9 cellular contexts compared by ENCODE assay signal in genomic region chr11:125166347-125166841, GRCh38. TPM values are rescaled to one million over a fixed set of nuclear protein-coding genes. Genes with fewer than 3 reads are reported as not detected.
A peak's percentile ranks its signal among the peaks of the same experiment; 100 is the strongest.
DNase-seq lines count a peak whose midpoint lies in the region; ATAC-seq, FAIRE-seq and TF ChIP-seq lines count a peak whose summit lies in the region.
"Had no signal": no experiment of that assay in that cellular context is flagged by ENCODE, and none has a peak within 500 bp of the region (broad histone marks: within the 10 kb centered on the region; RNA-seq: fewer than 3 reads in every experiment).

No MANE protein-coding gene starts in this region.

- BruUV-seq in HepG2 (replicated peaks; lab: Mats Ljungman, UMichigan): no TSS peak

- TF ChIP-seq RAD21 in liver (IDR thresholded peaks at IDR 0.05) (no peak), HepG2 (CRISPR knock-in tag; IDR thresholded peaks at IDR 0.05) (no peak)

- in situ Hi-C loops in HepG2 (cut with HindIII; ENCODE audit: extremely low pct_ligation_motif_present, low pct_unique_long_range_greater_than_20kb): loop anchor here (5.0 kb wide), 1 partner anchor 181 kb away; no protein-coding TSS in a partner anchor

- intact Hi-C loops in HepG2 (cut with micrococcal nuclease; ENCODE audit: unreplicated experiment): loop anchor here (10.0 kb wide), 1 partner anchor 58 kb away; no protein-coding TSS in a partner anchor
- intact Hi-C loops in uterus (cut with DNase I; ENCODE audit: low total_unique reads): loop anchor here (5.0 kb wide), 1 partner anchor 181 kb away; no protein-coding TSS in a partner anchor

- TF ChIP-seq EP300 in HepG2 (IDR thresholded peaks at IDR 0.05; ENCODE audit: low read depth in 2 of 2, low read length in 2 of 2) (no peak), HepG2 (CRISPR knock-in tag; IDR thresholded peaks at IDR 0.05; ENCODE audit: borderline replicate concordance) (no peak)

- ATAC-seq in HepG2: no peak
- ATAC-seq in GM18858 (IDR thresholded peaks at IDR 0.05; ENCODE audit: unreplicated experiment): no peak

- H3K4me3 ChIP-seq in liver (ENCODE audit: low read depth in 1 of 3, low read length in 3 of 3) (peak overlapping the region in 2 of 3 donors; percentile 65 to 69), HepG2 (replicated peaks in 1 of 3; ENCODE audit: insufficient read depth in 1 of 3, low read depth in 2 of 3, low read length in 3 of 3) (no peak overlapping the region), endocrine pancreas (ENCODE audit: control insufficient read depth, insufficient read depth, low read length) (peak overlapping the region; percentile 7), muscle layer of duodenum (ENCODE audit: low read depth in 1 of 2, low read length in 2 of 2) (peak overlapping the region; percentile 67 to 88), uterus (peak overlapping the region; percentile 55 to 83)

- FAIRE-seq in HepG2 (lab: Jason Lieb, UNC): no peak

- H4K20me1 ChIP-seq in HepG2 (ENCODE audit: insufficient read depth, low read length): no peaks in the 10 kb centered on the region

- peak overlapping the region; percentile 31 to 43 for H3K27ac ChIP-seq in liver (ENCODE audit: low read depth in 1 of 2, low read length in 2 of 2)
- H3K27ac ChIP-seq in HepG2 (ENCODE audit: extremely low read length, insufficient read depth, low read length): no peak overlapping the region
- H3K27ac ChIP-seq in muscle layer of duodenum (ENCODE audit: low read length): peak overlapping the region; percentile 27
- H3K27ac ChIP-seq in uterus: peak overlapping the region; percentile 79 to 91

- H3K9ac ChIP-seq in liver (ENCODE audit: low read depth in 1 of 2, low read length in 2 of 2): no peak overlapping the region
- no peak overlapping the region for H3K9ac ChIP-seq in HepG2 (ENCODE audit: insufficient read depth, low read depth, low read length)
- peak overlapping the region; percentile 10 for H3K9ac ChIP-seq in endocrine pancreas (ENCODE audit: control insufficient read depth, insufficient read depth, low read length)

- 5% methylated on average over 37 of the region's 37 CpGs for whole genome bisulfite sequencing in liver
- WGBS in HepG2 (ENCODE audit: low lambda C conversion rate): 68% methylated on average over 26 of the region's 37 CpGs

- H3K36me3 ChIP-seq in liver (ENCODE audit: control insufficient read depth in 4 of 4, insufficient read depth in 3 of 4, low read depth in 1 of 4, low read length in 3 of 4) (no peaks in the 10 kb centered on the region), HepG2 (replicated peaks in 1 of 2; ENCODE audit: control insufficient read depth in 1 of 2, insufficient read depth in 2 of 2, low read length in 2 of 2) (no peaks in the 10 kb centered on the region), endocrine pancreas (ENCODE audit: control insufficient read depth, insufficient read depth, low read length) (no peaks in the 10 kb centered on the region), muscle layer of duodenum (ENCODE audit: control insufficient read depth in 1 of 2, insufficient read depth in 2 of 2, low read length in 2 of 2) (no peaks in the 10 kb centered on the region), uterus (no peaks in the 10 kb centered on the region)

- no peak overlapping the region for H2AFZ ChIP-seq in HepG2 (ENCODE audit: low read length)

- no peak for TF ChIP-seq POLR2A in HepG2 (IDR thresholded peaks at IDR 0.05; ENCODE audit: insufficient read depth in 1 of 2, low read depth in 2 of 2, low read length in 2 of 2)
- TF ChIP-seq POLR2A in uterus (IDR thresholded peaks at IDR 0.05): no peak

- TF ChIP-seq CTCF in liver (IDR thresholded peaks at IDR 0.05; ENCODE audit: low read depth, low read length, missing input control) (no peak), HepG2 (CRISPR knock-in tag; IDR thresholded peaks at IDR 0.05) (no peak), uterus (IDR thresholded peaks at IDR 0.05) (no peak)

- DNase-seq in HepG2 (ENCODE audit: low spot score) (no peak), uterus (peak in 1 of 2 donors; percentile 42), inferior parietal cortex (ENCODE audit: extremely low spot score) (no peak), activated gamma-delta T cell treated with Interleukin-2 at 50 U/mL for 16 hours (no peak)
- DNase-seq: DND-41 had no signal

- peaks cover 0 to 3% (median under 1%) of the 10 kb centered on the region in 4 donors for H3K27me3 ChIP-seq in liver (ENCODE audit: control insufficient read depth in 4 of 4, insufficient read depth in 4 of 4, low read length in 3 of 4)
- peaks cover 5 to 80% of the 10 kb centered on the region in 2 experiments; a peak in 4 of 5 replicates for H3K27me3 ChIP-seq in HepG2 (ENCODE audit: control insufficient read depth in 1 of 2, insufficient read depth in 2 of 2, low read length in 2 of 2)
- H3K27me3 ChIP-seq in endocrine pancreas (ENCODE audit: control insufficient read depth, insufficient read depth, low read length): peaks cover 4% of the 10 kb centered on the region
- H3K27me3 ChIP-seq in muscle layer of duodenum (ENCODE audit: low read depth, low read length): peaks cover 15% of the 10 kb centered on the region
- H3K27me3 ChIP-seq in uterus: no peaks in the 10 kb centered on the region

- CTCF ChIA-PET in HepG2 (lab: Yijun Ruan, JAX; ENCODE audit: low intra/inter-chr PET ratio, low total read pairs): no interaction called here

- H3K79me2 ChIP-seq in HepG2 (ENCODE audit: insufficient read depth, low read length): no peaks in the 10 kb centered on the region

- peaks cover 10 to 33% (median 27%) of the 10 kb centered on the region in 4 donors for H3K4me1 ChIP-seq in liver (ENCODE audit: control insufficient read depth in 4 of 4, insufficient read depth in 4 of 4, low read length in 3 of 4)
- H3K4me1 ChIP-seq in HepG2 (ENCODE audit: insufficient read depth, low read length): peaks cover 18% of the 10 kb centered on the region
- no peaks in the 10 kb centered on the region for H3K4me1 ChIP-seq in endocrine pancreas (ENCODE audit: control insufficient read depth, insufficient read depth, low read length)
- peaks cover 0 to 30% of the 10 kb centered on the region in 2 donors for H3K4me1 ChIP-seq in muscle layer of duodenum (ENCODE audit: control insufficient read depth in 1 of 2, insufficient read depth in 2 of 2, low read length in 2 of 2)
- H3K4me1 ChIP-seq in uterus: no peaks in the 10 kb centered on the region

- POLR2A ChIA-PET in HepG2 (lab: Yijun Ruan, JAX): no interaction called here

- H3K9me3 ChIP-seq in liver (ENCODE audit: control insufficient read depth in 4 of 4, low read length in 3 of 4) (no peaks in the 10 kb centered on the region), HepG2 (ENCODE audit: low read length) (no peaks in the 10 kb centered on the region), endocrine pancreas (ENCODE audit: control insufficient read depth, low read length) (no peaks in the 10 kb centered on the region), muscle layer of duodenum (ENCODE audit: control insufficient read depth in 1 of 2, low read length in 2 of 2) (no peaks in the 10 kb centered on the region), uterus (no peaks in the 10 kb centered on the region)

- no peak overlapping the region for H3K4me2 ChIP-seq in HepG2 (ENCODE audit: low read depth, low read length)

RNA-seq across cellular contexts. Expression of gene PKNOX2, which starts 1.8 kb away (rescaled TPM):
- total RNA-seq in liver (under 1 TPM; 0.23 to 0.25 TPM), HepG2 (2016; rRNA removed; fragmentation: Illumina TruSeq; extraction: Trizol) (not detected in 2 replicates), uterus (10 to 100 TPM in 1 of 4 donors, 1 to 10 TPM in 2, under 1 TPM in 1; 0.29 to 22.7 (median 3.3) TPM)
- polyA plus RNA-seq in liver (under 1 TPM; 0.14 to 0.29 TPM), HepG2 (2011; rRNA removed) (not detected in 2 replicates)
- total RNA-seq in HepG2 (2016; cell fraction: cytosol; rRNA removed; fragmentation: Illumina TruSeq; extraction: Trizol; ENCODE audit: low read depth): not detected in 2 replicates
- total RNA-seq in HepG2 (2016; cell fraction: insoluble cytoplasmic fraction; rRNA removed; fragmentation: Illumina TruSeq; extraction: Trizol): not detected in 2 replicates
- not detected in 2 replicates for total RNA-seq in HepG2 (2016; cell fraction: membrane; rRNA removed; fragmentation: Illumina TruSeq; extraction: Trizol)
- not detected in 2 replicates for total RNA-seq in HepG2 (2016; cell fraction: nucleus; rRNA removed; fragmentation: Illumina TruSeq; extraction: Trizol)
- polyA plus RNA-seq in HepG2 (2011; cell fraction: cytosol; rRNA removed): not detected in 2 replicates
- not detected in 2 replicates for polyA plus RNA-seq in HepG2 (2011; cell fraction: nucleus; rRNA removed)
- not detected in 2 replicates for polyA plus RNA-seq in HepG2 (2012)
- not detected in 2 replicates for polyA plus RNA-seq in HepG2 (2016; cell fraction: cytosol; fragmentation: Illumina TruSeq; extraction: Trizol; ENCODE audit: low read depth)
- polyA plus RNA-seq in HepG2 (2016; cell fraction: insoluble cytoplasmic fraction; fragmentation: Illumina TruSeq; extraction: Trizol; ENCODE audit: low read depth): not detected in 2 replicates
- not detected in 2 replicates for polyA plus RNA-seq in HepG2 (2016; cell fraction: membrane; fragmentation: Illumina TruSeq; extraction: Trizol; ENCODE audit: low read depth)
- polyA plus RNA-seq in HepG2 (2016; cell fraction: nucleus; fragmentation: Illumina TruSeq; extraction: Trizol; ENCODE audit: insufficient read depth, low read depth): not detected in 2 replicates
- not detected in 2 replicates for polyA minus RNA-seq in HepG2 (2011; rRNA and poly(A)+ RNA removed; ENCODE audit: low replicate concordance)
- polyA minus RNA-seq in HepG2 (2011; cell fraction: cytosol; rRNA and poly(A)+ RNA removed): not detected in 2 replicates
- not detected in 2 replicates for polyA minus RNA-seq in HepG2 (2011; cell fraction: nucleus; rRNA and poly(A)+ RNA removed)

RNA-seq across cellular contexts. Expression of gene TMEM218, which starts 55.0 kb away (rescaled TPM):
- total RNA-seq in liver (10 to 100 TPM; 11.1 to 13.4 TPM), HepG2 (2016; rRNA removed; fragmentation: Illumina TruSeq; extraction: Trizol) (14.0 and 14.2 TPM in 2 replicates), uterus (10 to 100 TPM in 2 of 4 donors, 1 to 10 TPM in 2; 3.2 to 45.9 (median 12.0) TPM)
- polyA plus RNA-seq in liver (10 to 100 TPM; 14.7 to 16.4 TPM), HepG2 (2011; rRNA removed) (10.0 and 11.8 TPM in 2 replicates)
- total RNA-seq in HepG2 (2016; cell fraction: cytosol; rRNA removed; fragmentation: Illumina TruSeq; extraction: Trizol; ENCODE audit: low read depth): 5.2 and 7.3 TPM in 2 replicates
- total RNA-seq in HepG2 (2016; cell fraction: insoluble cytoplasmic fraction; rRNA removed; fragmentation: Illumina TruSeq; extraction: Trizol): 14.1 and 16.1 TPM in 2 replicates
- 11.0 and 12.9 TPM in 2 replicates for total RNA-seq in HepG2 (2016; cell fraction: membrane; rRNA removed; fragmentation: Illumina TruSeq; extraction: Trizol)
- total RNA-seq in HepG2 (2016; cell fraction: nucleus; rRNA removed; fragmentation: Illumina TruSeq; extraction: Trizol): 11.0 and 11.8 TPM in 2 replicates
- polyA plus RNA-seq in HepG2 (2011; cell fraction: cytosol; rRNA removed): 12.9 and 14.2 TPM in 2 replicates
- polyA plus RNA-seq in HepG2 (2011; cell fraction: nucleus; rRNA removed): 12.0 TPM in 2 replicates
- polyA plus RNA-seq in HepG2 (2012): 8.4 and 10.1 TPM in 2 replicates
- polyA plus RNA-seq in HepG2 (2016; cell fraction: cytosol; fragmentation: Illumina TruSeq; extraction: Trizol; ENCODE audit: low read depth): 4.6 and 6.0 TPM in 2 replicates
- polyA plus RNA-seq in HepG2 (2016; cell fraction: insoluble cytoplasmic fraction; fragmentation: Illumina TruSeq; extraction: Trizol; ENCODE audit: low read depth): 12.6 and 16.7 TPM in 2 replicates
- polyA plus RNA-seq in HepG2 (2016; cell fraction: membrane; fragmentation: Illumina TruSeq; extraction: Trizol; ENCODE audit: low read depth): 7.0 and 10.1 TPM in 2 replicates
- 16.2 and 19.0 TPM in 2 replicates for polyA plus RNA-seq in HepG2 (2016; cell fraction: nucleus; fragmentation: Illumina TruSeq; extraction: Trizol; ENCODE audit: insufficient read depth, low read depth)
- polyA minus RNA-seq in HepG2 (2011; rRNA and poly(A)+ RNA removed; ENCODE audit: low replicate concordance): 4.5 and 7.8 TPM in 2 replicates
- polyA minus RNA-seq in HepG2 (2011; cell fraction: cytosol; rRNA and poly(A)+ RNA removed): 2.6 and 3.8 TPM in 2 replicates
- polyA minus RNA-seq in HepG2 (2011; cell fraction: nucleus; rRNA and poly(A)+ RNA removed): 8.1 and 9.7 TPM in 2 replicates

Comparison
In these comparisons a context has a peak if more than half of its experiments do, and no peak if none do; other contexts are left out.
1. H3K4me3 ChIP-seq: peak in liver (2 of 3), endocrine pancreas (single experiment), muscle layer of duodenum (2 of 2) and uterus (2 of 2); none in HepG2 (0 of 3).